In the genomic region with DNA sequence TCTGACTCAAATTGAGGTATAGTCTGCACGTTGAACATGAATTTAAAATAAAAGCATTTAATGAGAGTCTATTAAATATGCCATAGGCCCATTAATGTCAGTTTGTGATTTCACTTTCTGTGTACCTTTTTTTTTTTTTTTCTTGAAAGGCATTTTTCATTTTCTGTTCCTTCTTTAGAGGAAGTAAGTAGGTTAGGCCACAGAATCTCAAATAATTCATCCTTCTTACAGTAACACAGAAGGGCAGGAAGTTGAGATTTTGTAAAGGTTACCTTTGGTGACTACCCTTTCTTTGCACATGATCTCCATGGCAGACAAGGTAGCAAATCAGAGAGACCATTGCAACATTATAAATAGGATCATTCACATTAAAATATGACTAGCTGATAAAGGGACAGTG, we compare ENCODE assay signal across 10 cellular contexts. TPM values are rescaled to one million over a fixed set of nuclear protein-coding genes. Genes with fewer than 3 reads are reported as not detected.
DNase-seq lines count a peak whose midpoint lies in the region; ATAC-seq, FAIRE-seq and TF ChIP-seq lines count a peak whose summit lies in the region.
"Had no signal": no experiment of that assay in that cellular context is flagged by ENCODE, and none has a peak within 500 bp of the region (broad histone marks: within the 10 kb centered on the region; RNA-seq: fewer than 3 reads in every experiment).

No MANE protein-coding gene starts in this region.

- BruUV-seq in Calu3 (replicated peaks; lab: Mats Ljungman, UMichigan), result no TSS peak

- ATAC-seq in GM19397 (IDR thresholded peaks at IDR 0.05; ENCODE audit: unreplicated experiment) (peak; percentile 68), HG03060 (IDR thresholded peaks at IDR 0.05; ENCODE audit: low read depth, unreplicated experiment) (peak; percentile 63), foreskin keratinocyte (no peak)

- peaks cover 2% of the 10 kb centered on the region for H3K9me3 Mint-ChIP-seq in activated CD4-positive, alpha-beta memory T cell treated with anti-CD3 and anti-CD28 coated beads, Interleukin-2, amount 10 ng/mL, durations not matched to agents 7 days and 5 days
- no peaks in the 10 kb centered on the region for H3K9me3 Mint-ChIP-seq in Calu3 (ENCODE audit: low read depth, unreplicated experiment)

- DNase-seq in GM12891 (ENCODE audit: insufficient read length, low spot score) (peak; percentile 11), Calu3 (no peak), foreskin keratinocyte (no peak), kidney glomerular epithelial cell (lab: John Stamatoyannopoulos, UW) (no peak)
- DNase-seq in activated CD4-positive, alpha-beta memory T cell treated with anti-CD3 and anti-CD28 coated beads, Interleukin-2, amount 10 ng/mL, durations not matched to agents 7 days and 5 days, result no peak
- DNase-seq in stimulated activated CD4-positive, alpha-beta T cell treated with anti-CD3 and anti-CD28 coated beads, Interleukin-15, amount 100 ng/mL, for 24 hours, result no peak
- DNase-seq: activated CD4-positive, alpha-beta T cell treated with anti-CD3 and anti-CD28 coated beads, Interleukin-2, amount 50 U/mL, for 1 hour; thyroid gland had no signal

- peak; percentile 63 for FAIRE-seq in GM12891 (lab: Jason Lieb, UNC)

- H3K36me3 Mint-ChIP-seq in activated CD4-positive, alpha-beta memory T cell treated with anti-CD3 and anti-CD28 coated beads, Interleukin-2, amount 10 ng/mL, durations not matched to agents 7 days and 5 days (ENCODE audit: low read depth), result peaks cover 43% of the 10 kb centered on the region
- H3K36me3 Mint-ChIP-seq in Calu3 (ENCODE audit: insufficient read depth, unreplicated experiment), result no peaks in the 10 kb centered on the region

- TF ChIP-seq CTCF in Calu3 (IDR thresholded peaks at IDR 0.05; ENCODE audit: unreplicated experiment) (no peak), foreskin keratinocyte (conservative IDR thresholded peaks at IDR 0.05) (no peak)

- intact Hi-C loops in Calu3 (cut with micrococcal nuclease; ENCODE audit: unreplicated experiment), result loop anchor here (10.0 kb wide), 2 partner anchors 293 to 433 kb away; no protein-coding TSS in a partner anchor

- H3K27ac ChIP-seq in foreskin keratinocyte, result no peak overlapping the region
- H3K27ac ChIP-seq: thyroid gland had no signal

- peak overlapping the region; percentile 18 for H3K4me3 Mint-ChIP-seq in activated CD4-positive, alpha-beta memory T cell treated with anti-CD3 and anti-CD28 coated beads, Interleukin-2, amount 10 ng/mL, durations not matched to agents 7 days and 5 days
- no peak overlapping the region for H3K4me3 Mint-ChIP-seq in Calu3 (ENCODE audit: low read depth, unreplicated experiment)

- no peak for TF ChIP-seq POLR2A in GM12891 (IDR thresholded peaks at IDR 0.05; ENCODE audit: low read depth, low read length)

- peak overlapping the region; percentile 80 for H3K27ac Mint-ChIP-seq in activated CD4-positive, alpha-beta memory T cell treated with anti-CD3 and anti-CD28 coated beads, Interleukin-2, amount 10 ng/mL, durations not matched to agents 7 days and 5 days
- H3K27ac Mint-ChIP-seq in Calu3 (ENCODE audit: unreplicated experiment), result no peak overlapping the region

- H3K27me3 ChIP-seq in foreskin keratinocyte, result no peaks in the 10 kb centered on the region
- H3K27me3 ChIP-seq: thyroid gland had no signal

- H3K4me1 Mint-ChIP-seq in activated CD4-positive, alpha-beta memory T cell treated with anti-CD3 and anti-CD28 coated beads, Interleukin-2, amount 10 ng/mL, durations not matched to agents 7 days and 5 days, result peaks cover 43% of the 10 kb centered on the region
- H3K4me1 Mint-ChIP-seq in Calu3 (ENCODE audit: low read depth, unreplicated experiment), result no peaks in the 10 kb centered on the region

- CTCF ChIA-PET in activated CD4-positive, alpha-beta memory T cell treated with anti-CD3 and anti-CD28 coated beads, Interleukin-2, amount 10 ng/mL, durations not matched to agents 7 days and 5 days (lab: Charles Lee), result interaction anchor here (0.7 to 1.6 kb wide), 2 partner anchors 10 to 13 kb away, joined by 3 to 4 read pairs; no protein-coding TSS in a partner anchor
- CTCF ChIA-PET in Calu3 (lab: Charles Lee), result no interaction called here

- POLR2A ChIA-PET in activated CD4-positive, alpha-beta memory T cell treated with anti-CD3 and anti-CD28 coated beads, Interleukin-2, amount 10 ng/mL, durations not matched to agents 7 days and 5 days (lab: Charles Lee), result interaction anchor here (1.1 to 2.7 kb wide), 2 partner anchors 8 to 10 kb away, joined by 4 to 15 read pairs; a partner anchor contains a TSS

- peaks cover 2% of the 10 kb centered on the region for H3K27me3 Mint-ChIP-seq in activated CD4-positive, alpha-beta memory T cell treated with anti-CD3 and anti-CD28 coated beads, Interleukin-2, amount 10 ng/mL, durations not matched to agents 7 days and 5 days
- H3K27me3 Mint-ChIP-seq in Calu3 (ENCODE audit: unreplicated experiment), result no peaks in the 10 kb centered on the region

- peaks cover 5% of the 10 kb centered on the region for H3K4me1 ChIP-seq in foreskin keratinocyte
- H3K4me1 ChIP-seq: thyroid gland had no signal

TF ChIP-seq in GM12891, 5 proteins besides CTCF, POLR2A, EP300 and RAD21:
- TF ChIP-seq PAX5 (IDR thresholded peaks at IDR 0.05; ENCODE audit: insufficient read depth, low read length, severe bottlenecking) (no peak), SPI1 (IDR thresholded peaks at IDR 0.05; ENCODE audit: low read depth, low read length) (no peak; the same call in 1 of the 2 replicates), POLR2AphosphoS5 (IDR thresholded peaks at IDR 0.05; ENCODE audit: low read depth, low read length) (no peak), POU2F2 (IDR thresholded peaks at IDR 0.05; ENCODE audit: low read depth, low read length) (no peak), TAF1 (IDR thresholded peaks at IDR 0.05; ENCODE audit: low read depth, low read length) (no peak)

RNA-seq across cellular contexts. Expression of a gene that starts 9.6 kb away (rescaled TPM):
- 4.6 TPM for polyA plus RNA-seq in GM12891 (2012; ENCODE audit: low read depth, missing spikeins)
- 10 to 100 TPM; 15.0 to 16.9 TPM for total RNA-seq in activated CD4-positive, alpha-beta memory T cell treated with anti-CD3 and anti-CD28 coated beads, Interleukin-2, amount 10 ng/mL, durations not matched to agents 7 days and 5 days
- total RNA-seq in Calu3 (2022), result 9.6 and 13.4 TPM in 2 replicates
- 19.3 and 20.3 TPM in 2 replicates for total RNA-seq in foreskin keratinocyte
- 5.5 and 6.6 TPM in 2 replicates for polyA plus RNA-seq in foreskin keratinocyte
